14 cellular contexts compared by ENCODE assay signal in the genomic region with DNA sequence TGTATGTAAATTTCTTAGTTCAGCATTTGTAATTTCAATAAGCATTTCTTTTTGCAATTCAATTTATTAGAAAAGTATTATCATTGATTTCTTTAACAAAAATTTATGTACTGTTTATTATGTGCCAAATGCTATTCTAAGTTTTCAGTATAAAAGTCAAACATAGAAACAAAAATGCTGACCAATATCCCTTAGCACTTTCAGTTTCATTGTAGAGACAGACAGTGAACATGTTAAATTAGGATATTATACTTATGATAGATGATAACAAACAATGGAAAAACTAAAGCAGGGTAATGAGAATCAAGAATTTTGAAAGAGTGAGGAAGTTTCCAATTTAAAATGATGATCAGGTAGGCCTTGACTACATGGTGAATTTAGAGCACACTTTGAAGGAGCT.
DNase-seq lines count a peak whose midpoint lies in the region; ATAC-seq, FAIRE-seq and TF ChIP-seq lines count a peak whose summit lies in the region.
"Had no signal": no experiment of that assay in that cellular context is flagged by ENCODE, and none has a peak within 500 bp of the region (broad histone marks: within the 10 kb centered on the region; RNA-seq: fewer than 3 reads in every experiment).

No MANE protein-coding gene starts in this region.

- POLR2A ChIA-PET in T-cell (lab: Charles Lee), result no interaction called here

- peaks cover 19% of the 10 kb centered on the region for H3K36me3 Mint-ChIP-seq in activated naive CD8-positive, alpha-beta T cell treated with anti-CD3 and anti-CD28 coated beads, Interleukin-2, amount 50 U/mL, for 24 hours (ENCODE audit: low read depth)
- H3K36me3 Mint-ChIP-seq in T-cell (peaks cover 30% of the 10 kb centered on the region), type B pancreatic cell (no peaks in the 10 kb centered on the region)

- no peak for TF ChIP-seq CTCF in type B pancreatic cell (conservative IDR thresholded peaks at IDR 0.05)

- no peak for DNase-seq in GM12892 (ENCODE audit: insufficient read length)
- no peak for DNase-seq in activated naive CD8-positive, alpha-beta T cell treated with anti-CD3 and anti-CD28 coated beads, Interleukin-2, amount 50 U/mL, for 24 hours
- DNase-seq in DMS 273 (lab: John Stamatoyannopoulos, UW; ENCODE audit: unreplicated experiment), result no peak
- DNase-seq in NCI-H2171 treated with DMSO at 0.1 percent for 48 hours (lab: John Stamatoyannopoulos, UW), result no peak
- no peak for DNase-seq in T-cell
- no peak for DNase-seq in type B pancreatic cell (ENCODE audit: extremely low spot score, unreplicated experiment)
- DNase-seq: AML-193; cerebellar nuclear complex; heart left ventricle; NK-92 treated with Interleukin-12 subunit alpha and Interleukin-12 subunit beta, amount 100 ng/mL, for 24 hours; retina; stimulated activated CD4-positive, alpha-beta T cell treated with anti-CD3 and anti-CD28 coated beads, Interleukin-2, amount 100 ng/mL, for 24 hours had no signal

- H3K4me1 Mint-ChIP-seq in activated naive CD8-positive, alpha-beta T cell treated with anti-CD3 and anti-CD28 coated beads, Interleukin-2, amount 50 U/mL, for 24 hours, result peaks cover 66% of the 10 kb centered on the region
- peaks cover 76 to 78% (median 77%) of the 10 kb centered on the region in 3 donors for H3K4me1 Mint-ChIP-seq in T-cell
- H3K4me1 Mint-ChIP-seq in type B pancreatic cell (ENCODE audit: unreplicated experiment), result peaks cover 3% of the 10 kb centered on the region

- peak; percentile 47 for ATAC-seq in GM21381 (IDR thresholded peaks at IDR 0.05; ENCODE audit: unreplicated experiment)
- ATAC-seq in HG03175 (IDR thresholded peaks at IDR 0.05; ENCODE audit: unreplicated experiment), result peak; percentile 29
- ATAC-seq in activated naive CD8-positive, alpha-beta T cell treated with anti-CD3 and anti-CD28 coated beads, Interleukin-2, amount 50 U/mL, for 24 hours, result no peak
- no peak for ATAC-seq in T-cell (replicated peaks in 1 of 4)
- ATAC-seq: heart left ventricle had no signal

- CTCF ChIA-PET in T-cell (lab: Charles Lee), result no interaction called here

- FAIRE-seq in GM12892 (lab: Jason Lieb, UNC), result peak; percentile 80

- no peaks in the 10 kb centered on the region for H3K27me3 Mint-ChIP-seq in activated naive CD8-positive, alpha-beta T cell treated with anti-CD3 and anti-CD28 coated beads, Interleukin-2, amount 50 U/mL, for 24 hours
- H3K27me3 Mint-ChIP-seq in T-cell (no peaks in the 10 kb centered on the region), type B pancreatic cell (no peaks in the 10 kb centered on the region)

- H3K4me3 Mint-ChIP-seq in activated naive CD8-positive, alpha-beta T cell treated with anti-CD3 and anti-CD28 coated beads, Interleukin-2, amount 50 U/mL, for 24 hours, result peak overlapping the region; percentile 5
- peak overlapping the region in 1 of 3 donors; percentile 42 for H3K4me3 Mint-ChIP-seq in T-cell
- H3K4me3 Mint-ChIP-seq in type B pancreatic cell, result no peak overlapping the region

- no peaks in the 10 kb centered on the region for H3K9me3 Mint-ChIP-seq in activated naive CD8-positive, alpha-beta T cell treated with anti-CD3 and anti-CD28 coated beads, Interleukin-2, amount 50 U/mL, for 24 hours
- H3K9me3 Mint-ChIP-seq in T-cell (no peaks in the 10 kb centered on the region), type B pancreatic cell (no peaks in the 10 kb centered on the region)

- no peak overlapping the region for H3K27ac Mint-ChIP-seq in activated naive CD8-positive, alpha-beta T cell treated with anti-CD3 and anti-CD28 coated beads, Interleukin-2, amount 50 U/mL, for 24 hours
- H3K27ac Mint-ChIP-seq in T-cell (no peak overlapping the region), type B pancreatic cell (no peak overlapping the region)

- TF ChIP-seq POLR2A in GM12892 (IDR thresholded peaks at IDR 0.05; ENCODE audit: low read depth, low read length), result no peak

Comparison
In these comparisons a context has a peak if more than half of its experiments do, and no peak if none do; other contexts are left out.
1. ATAC-seq: peak in GM21381 (single experiment) and HG03175 (single experiment); none in activated naive CD8-positive, alpha-beta T cell treated with anti-CD3 and anti-CD28 coated beads, Interleukin-2, amount 50 U/mL, for 24 hours (single experiment) and T-cell (0 of 4).